In genomic region chr1:1540817-1541628, GRCh38 we compare ENCODE assay signal across 10 cellular contexts. TPM values are rescaled to one million over a fixed set of nuclear protein-coding genes. Genes with fewer than 3 reads are reported as not detected.
DNase-seq lines count a peak whose midpoint lies in the region; ATAC-seq and TF ChIP-seq lines count a peak whose summit lies in the region.
"Had no signal": no experiment of that assay in that cellular context is flagged by ENCODE, and none has a peak within 500 bp of the region (broad histone marks: within the 10 kb centered on the region; RNA-seq: fewer than 3 reads in every experiment).

No MANE protein-coding gene starts in this region.

- no peak overlapping the region for H4K8ac ChIP-seq in mesendoderm (ENCODE audit: low read depth, low read length)

- 82% methylated on average over 5 of the region's 53 CpGs for WGBS in SK-N-SH (ENCODE audit: low lambda C conversion rate)
- 67 to 94% methylated on average over 26 to 53 of the region's 53 CpGs for WGBS in endodermal cell (ENCODE audit: insufficient coverage in 1 of 2, insufficient read length in 1 of 2), 2 experiments
- WGBS in mesendoderm (ENCODE audit: extremely low coverage, insufficient coverage, low lambda C conversion rate), result no CpG with 5 or more reads among the region's 53 CpGs
- WGBS in thymus, result 86% methylated on average over 53 of the region's 53 CpGs

- POLR2A ChIA-PET in SK-N-SH (lab: Yijun Ruan, JAX), result no interaction called here

- no peaks in the 10 kb centered on the region for H3K79me1 ChIP-seq in mesendoderm (ENCODE audit: low read length)

- TF ChIP-seq CTCF in SK-N-SH (IDR thresholded peaks at IDR 0.05) (no peak), endodermal cell (conservative IDR thresholded peaks at IDR 0.05) (no peak)

- no peak overlapping the region for H3K23ac ChIP-seq in mesendoderm (ENCODE audit: low read length)

- no peak overlapping the region for H3K18ac ChIP-seq in mesendoderm (ENCODE audit: low read length)

- CTCF ChIA-PET in SK-N-SH (lab: Yijun Ruan, JAX), result no interaction called here

- DNase-seq in SK-N-SH (no peak), endodermal cell (no peak), mesendoderm (peak; percentile 15), activated gamma-delta T cell (lab: John Stamatoyannopoulos, UW) (no peak)
- no peak for DNase-seq in NK-92 treated with Interleukin-12 subunit alpha and Interleukin-12 subunit beta, amount 100 ng/mL, for 24 hours (lab: John Stamatoyannopoulos, UW)
- DNase-seq: 8988T, NCI-H2081 treated with DMSO at 0.1 percent for 48 hours had no signal

- no peaks in the 10 kb centered on the region for H4K20me1 ChIP-seq in SK-N-SH (ENCODE audit: insufficient read depth)

- H2BK15ac ChIP-seq in mesendoderm (replicated peaks; ENCODE audit: low read depth), result no peak overlapping the region

- H2BK120ac ChIP-seq in mesendoderm (ENCODE audit: low read depth, low read length), result no peak overlapping the region

- no peak overlapping the region for H4K5ac ChIP-seq in mesendoderm (ENCODE audit: low read length)

- peak overlapping the region; percentile 37 for H3K4ac ChIP-seq in mesendoderm (ENCODE audit: low read depth, low read length)

- H3K4me1 ChIP-seq in SK-N-SH (ENCODE audit: control insufficient read depth in 1 of 2, insufficient read depth in 2 of 2, low read depth in 1 of 2, low read length in 1 of 2) (peaks cover 0 to 23% of the 10 kb centered on the region in 2 experiments; a peak in 1 of 4 replicates), endodermal cell (ENCODE audit: control insufficient read depth, insufficient read depth, low read length) (no peaks in the 10 kb centered on the region), mesendoderm (ENCODE audit: control insufficient read depth, low read depth, low read length) (no peaks in the 10 kb centered on the region), thymus (ENCODE audit: control insufficient read depth, insufficient read depth, low read length) (peaks cover 8% of the 10 kb centered on the region)

- H3K27me3 ChIP-seq in SK-N-SH (ENCODE audit: insufficient read depth) (no peaks in the 10 kb centered on the region), endodermal cell (ENCODE audit: control insufficient read depth, insufficient read depth, low read length, poor library complexity, severe bottlenecking) (no peaks in the 10 kb centered on the region), mesendoderm (ENCODE audit: insufficient read depth, low read length, poor library complexity) (no peaks in the 10 kb centered on the region), thymus (ENCODE audit: control insufficient read depth, insufficient read depth) (peaks cover 5% of the 10 kb centered on the region)

- H3K4me2 ChIP-seq in SK-N-SH, result peak overlapping the region; percentile 28; the same call in 1 of the 2 replicates
- peak overlapping the region; percentile 59 for H3K4me2 ChIP-seq in mesendoderm (ENCODE audit: low read length)

- peak overlapping the region in 1 of 2 experiments; percentile 34; a peak in 1 of 4 replicates for H3K27ac ChIP-seq in SK-N-SH (ENCODE audit: low read depth in 2 of 2, low read length in 1 of 2)
- H3K27ac ChIP-seq in endodermal cell (ENCODE audit: low read depth, low read length), result no peak overlapping the region
- no peak overlapping the region for H3K27ac ChIP-seq in mesendoderm (ENCODE audit: low read depth, low read length)
- peak overlapping the region; percentile 18 for H3K27ac ChIP-seq in thymus (ENCODE audit: low read depth)

- H3K4me3 Mint-ChIP-seq in endodermal cell, result peak overlapping the region; percentile 60

- no peaks in the 10 kb centered on the region for H3K9me3 ChIP-seq in SK-N-SH
- no peaks in the 10 kb centered on the region for H3K9me3 ChIP-seq in endodermal cell (ENCODE audit: control insufficient read depth, low read length)
- no peaks in the 10 kb centered on the region for H3K9me3 ChIP-seq in thymus (ENCODE audit: control insufficient read depth)

- H3K27ac Mint-ChIP-seq in endodermal cell, result no peak overlapping the region

- peaks cover 5% of the 10 kb centered on the region for H3F3A ChIP-seq in SK-N-SH (replicated peaks; ENCODE audit: insufficient read depth)

- H3K36me3 Mint-ChIP-seq in endodermal cell (ENCODE audit: low read depth), result peaks cover 22% of the 10 kb centered on the region

- no peak for TF ChIP-seq RAD21 in SK-N-SH (IDR thresholded peaks at IDR 0.05; ENCODE audit: low read length)

- no peak overlapping the region for H2BK5ac ChIP-seq in mesendoderm (ENCODE audit: low read length)

- no peak overlapping the region for H2AFZ ChIP-seq in SK-N-SH (ENCODE audit: low read depth)

- peak overlapping the region in 1 of 2 experiments; percentile 50; a peak in 2 of 4 replicates for H3K4me3 ChIP-seq in SK-N-SH (ENCODE audit: low read depth in 2 of 2, low read length in 1 of 2)
- H3K4me3 ChIP-seq in endodermal cell (ENCODE audit: low read length), result no peak overlapping the region
- peak overlapping the region; percentile 22 for H3K4me3 ChIP-seq in mesendoderm (ENCODE audit: low read length)
- H3K4me3 ChIP-seq in thymus (ENCODE audit: low read length), result peak overlapping the region; percentile 65

- no peaks in the 10 kb centered on the region for H3K9me3 Mint-ChIP-seq in endodermal cell

- H3K56ac ChIP-seq in mesendoderm (ENCODE audit: low read length), result peak overlapping the region; percentile 88

- H3K9ac ChIP-seq in SK-N-SH (no peak overlapping the region), endodermal cell (ENCODE audit: extremely low read depth, low read length, poor library complexity, severe bottlenecking) (no peak overlapping the region), mesendoderm (ENCODE audit: low read length) (peak overlapping the region; percentile 78)

- H3K36me3 ChIP-seq in SK-N-SH (replicated peaks in 1 of 2; ENCODE audit: control insufficient read depth in 1 of 2, insufficient read depth in 2 of 2, low read length in 1 of 2), result peaks cover 0 to 40% of the 10 kb centered on the region in 2 experiments
- H3K36me3 ChIP-seq in endodermal cell (ENCODE audit: control insufficient read depth, insufficient read depth, low read length), result peaks cover 24% of the 10 kb centered on the region
- no peaks in the 10 kb centered on the region for H3K36me3 ChIP-seq in mesendoderm (ENCODE audit: control insufficient read depth, insufficient read depth, low read length)
- peaks cover 35% of the 10 kb centered on the region for H3K36me3 ChIP-seq in thymus (ENCODE audit: control insufficient read depth, insufficient read depth)

- no peak overlapping the region for H2AK5ac ChIP-seq in mesendoderm (ENCODE audit: low read length)

- ATAC-seq in SK-N-SH treated with all-trans-retinoic acid at 6 μM for 48 hours (no peak; the same call in 2 of the 3 replicates), HG03135 (IDR thresholded peaks at IDR 0.05; ENCODE audit: unreplicated experiment) (no peak)

- no peaks in the 10 kb centered on the region for H3K27me3 Mint-ChIP-seq in endodermal cell (ENCODE audit: insufficient read depth)

- H3K79me2 ChIP-seq in SK-N-SH (ENCODE audit: insufficient read depth) (0 out of 2 replicates have a peak, but pooled peaks cover 5% of the 10 kb centered on the region), mesendoderm (ENCODE audit: control insufficient read depth, insufficient read depth, low read length) (no peaks in the 10 kb centered on the region)

- no peak for TF ChIP-seq EP300 in SK-N-SH (IDR thresholded peaks at IDR 0.05; ENCODE audit: borderline replicate concordance in 1 of 2, low read depth in 1 of 2, low read length in 1 of 2)

- no peaks in the 10 kb centered on the region for H3K4me1 Mint-ChIP-seq in endodermal cell

- no peaks in the 10 kb centered on the region for H3K9me2 ChIP-seq in SK-N-SH

TF ChIP-seq in SK-N-SH, 30 proteins besides CTCF, POLR2A, EP300 and RAD21 (continues in another document):
- TF ChIP-seq FOSL2 (IDR thresholded peaks at IDR 0.05; ENCODE audit: borderline replicate concordance, low read depth) (no peak), FOXM1 (IDR thresholded peaks at IDR 0.05; ENCODE audit: low read depth) (no peak), MEF2A (IDR thresholded peaks at IDR 0.05; ENCODE audit: borderline replicate concordance, low read depth) (no peak)

TF ChIP-seq in SK-N-SH treated with all-trans-retinoic acid at 6 μM for 48 hours, 23 proteins besides CTCF, POLR2A, EP300 and RAD21:
- TF ChIP-seq ARNTL (CRISPR knock-in tag; IDR thresholded peaks at IDR 0.05; ENCODE audit: borderline replicate concordance, low read depth), result no peak
- TF ChIP-seq OSR1 (CRISPR knock-in tag; IDR thresholded peaks at IDR 0.05), result no peak
TF ChIP-seq in SK-N-SH treated with all-trans-retinoic acid at 6 μM for 48 hours: peak in this region for 0.

RNA-seq across cellular contexts. Expression of gene TMEM240, which starts 0.6 kb away (rescaled TPM):
- polyA plus RNA-seq in SK-N-SH (2012; rRNA removed) (6.5 and 8.1 TPM in 2 replicates), thymus (2.8 TPM)
- 3.1 and 4.9 TPM in 2 replicates for polyA plus RNA-seq in SK-N-SH (2012; cell fraction: cytosol; rRNA removed)
- 18.5 and 29.8 TPM in 2 replicates for polyA plus RNA-seq in SK-N-SH (2012; cell fraction: nucleus; rRNA removed)
- 1 to 10 TPM; 6.4 to 6.9 TPM for total RNA-seq in endodermal cell
- 11.5 TPM for polyA plus RNA-seq in endodermal cell (2013, experiment 1 of 2)
- 8.9 TPM for polyA plus RNA-seq in endodermal cell (2013, experiment 2 of 2)
- polyA plus RNA-seq in mesendoderm (2013, experiment 1 of 2), result 0.70 TPM
- polyA plus RNA-seq in mesendoderm (2013, experiment 2 of 2), result 0.83 TPM

RNA-seq across cellular contexts. Expression of gene ATAD3A, which starts 29.1 kb away (rescaled TPM):
- polyA plus RNA-seq in SK-N-SH (2012; rRNA removed) (34.1 and 40.2 TPM in 2 replicates), thymus (17.5 TPM)
- 17.6 and 25.1 TPM in 2 replicates for polyA plus RNA-seq in SK-N-SH (2012; cell fraction: cytosol; rRNA removed)
- 85.0 and 87.9 TPM in 2 replicates for polyA plus RNA-seq in SK-N-SH (2012; cell fraction: nucleus; rRNA removed)
- 10 to 100 TPM; 42.8 to 47.6 TPM for total RNA-seq in endodermal cell
- polyA plus RNA-seq in endodermal cell (2013, experiment 1 of 2), result 31.3 TPM
- 31.1 TPM for polyA plus RNA-seq in endodermal cell (2013, experiment 2 of 2)
- 38.8 TPM for polyA plus RNA-seq in mesendoderm (2013, experiment 1 of 2)
- polyA plus RNA-seq in mesendoderm (2013, experiment 2 of 2), result 39.0 TPM

RNA-seq across cellular contexts. Expression of gene SSU72, which starts 33.6 kb away (rescaled TPM):
- polyA plus RNA-seq in SK-N-SH (2012; rRNA removed) (73.6 and 104 TPM in 2 replicates), thymus (109 TPM)
- 90.3 and 97.8 TPM in 2 replicates for polyA plus RNA-seq in SK-N-SH (2012; cell fraction: cytosol; rRNA removed)
- 72.0 and 84.8 TPM in 2 replicates for polyA plus RNA-seq in SK-N-SH (2012; cell fraction: nucleus; rRNA removed)
- 100 to 1,000 TPM; 133 to 138 TPM for total RNA-seq in endodermal cell
- 130 TPM for polyA plus RNA-seq in endodermal cell (2013, experiment 1 of 2)
- 116 TPM for polyA plus RNA-seq in endodermal cell (2013, experiment 2 of 2)
- 173 TPM for polyA plus RNA-seq in mesendoderm (2013, experiment 1 of 2)
- polyA plus RNA-seq in mesendoderm (2013, experiment 2 of 2), result 175 TPM

RNA-seq across cellular contexts. Expression of gene FNDC10, which starts 58.9 kb away (rescaled TPM):
- polyA plus RNA-seq in SK-N-SH (2012; rRNA removed), result 4.8 and 6.7 TPM in 2 replicates
- polyA plus RNA-seq in SK-N-SH (2012; cell fraction: cytosol; rRNA removed), result 2.4 and 5.1 TPM in 2 replicates
- 2.7 and 3.8 TPM in 2 replicates for polyA plus RNA-seq in SK-N-SH (2012; cell fraction: nucleus; rRNA removed)
- total RNA-seq in endodermal cell, result 10 to 100 TPM; 10.4 to 10.8 TPM
- polyA plus RNA-seq in endodermal cell (2013, experiment 1 of 2), result 6.0 TPM
- 5.7 TPM for polyA plus RNA-seq in endodermal cell (2013, experiment 2 of 2)
- 3.8 TPM for polyA plus RNA-seq in mesendoderm (2013, experiment 1 of 2)
- 4.0 TPM for polyA plus RNA-seq in mesendoderm (2013, experiment 2 of 2)
- polyA plus RNA-seq in thymus, result 0.80 TPM
